In genomic region chr5:95760291-95761191, GRCh38 we compare ENCODE assay signal across 8 cellular contexts. TPM values are rescaled to one million over a fixed set of nuclear protein-coding genes. Genes with fewer than 3 reads are reported as not detected.
DNase-seq lines count a peak whose midpoint lies in the region; ATAC-seq and TF ChIP-seq lines count a peak whose summit lies in the region.

No MANE protein-coding gene starts in this region.

- H3K27ac ChIP-seq in subcutaneous abdominal adipose tissue (ENCODE audit: low read depth, low read length) = peak overlapping the region; percentile 68

- no peak overlapping the region for H3K4me3 Mint-ChIP-seq in Caco-2 (ENCODE audit: unreplicated experiment)

- peak overlapping the region; percentile 28 for H3K4me3 ChIP-seq in WI38 (ENCODE audit: low read depth, low read length)
- H3K4me3 ChIP-seq in subcutaneous abdominal adipose tissue (ENCODE audit: low read depth in 1 of 5, low read length in 5 of 5) = peak overlapping the region in 4 of 5 donors; percentile 13 to 26 (median 22)
- no peak overlapping the region for H3K4me3 ChIP-seq in Caco-2 (ENCODE audit: low read depth, low read length)

- intact Hi-C loops in left cardiac atrium (cut with DNase I) (no loop called here), Caco-2 (cut with micrococcal nuclease; ENCODE audit: unreplicated experiment) (no loop called here)

- no peaks in the 10 kb centered on the region for H3K9me3 ChIP-seq in subcutaneous abdominal adipose tissue (ENCODE audit: control insufficient read depth in 5 of 5, low read length in 5 of 5)
- no peaks in the 10 kb centered on the region for H3K9me3 ChIP-seq in Caco-2

- H3K4me1 Mint-ChIP-seq in Caco-2 (ENCODE audit: low read depth, unreplicated experiment) = peaks cover 14% of the 10 kb centered on the region

- no peak overlapping the region for H3K27ac Mint-ChIP-seq in Caco-2 (ENCODE audit: unreplicated experiment)

- H3K27me3 ChIP-seq in subcutaneous abdominal adipose tissue (ENCODE audit: control insufficient read depth in 5 of 5, insufficient read depth in 4 of 5, low read length in 5 of 5) (no peaks in the 10 kb centered on the region), Caco-2 (replicated peaks; ENCODE audit: control insufficient read depth, insufficient read depth, low read length) (no peaks in the 10 kb centered on the region)

- POLR2A ChIA-PET in Caco-2 (lab: Charles Lee) = interaction anchor here (1.0 kb wide), 1 partner anchor 114 kb away, joined by 3 read pairs; the partner anchor contains the start of gene RFESD

- H3K36me3 Mint-ChIP-seq in Caco-2 (ENCODE audit: insufficient read depth, unreplicated experiment) = peaks cover 41% of the 10 kb centered on the region

- DNase-seq in EL (peak; percentile 97), left cardiac atrium (no peak), NCI-H146 treated with DMSO at 0.1 percent for 48 hours (lab: John Stamatoyannopoulos, UW; ENCODE audit: unreplicated experiment) (no peak), Caco-2 (no peak)

- peaks cover 0 to 40% (median 31%) of the 10 kb centered on the region in 5 donors for H3K4me1 ChIP-seq in subcutaneous abdominal adipose tissue (ENCODE audit: control insufficient read depth in 5 of 5, insufficient read depth in 5 of 5, low read length in 5 of 5)
- H3K4me1 ChIP-seq in Caco-2 = peaks cover 30% of the 10 kb centered on the region

- TF ChIP-seq CTCF in WI38 (IDR thresholded peaks at IDR 0.05; ENCODE audit: low read depth, low read length) (no peak), Caco-2 (IDR thresholded peaks at IDR 0.05; ENCODE audit: insufficient read depth in 1 of 2, low read depth in 1 of 2, low read length in 1 of 2, severe bottlenecking in 1 of 2, unreplicated experiment in 1 of 2) (no peak)

- H3K9ac ChIP-seq in subcutaneous abdominal adipose tissue (ENCODE audit: low read length in 5 of 5) = no peak overlapping the region

- peaks cover 5 to 42% (median 26%) of the 10 kb centered on the region in 5 donors for H3K36me3 ChIP-seq in subcutaneous abdominal adipose tissue (ENCODE audit: control insufficient read depth in 5 of 5, insufficient read depth in 5 of 5, low read length in 5 of 5)
- no peaks in the 10 kb centered on the region for H3K36me3 ChIP-seq in Caco-2 (ENCODE audit: control insufficient read depth, insufficient read depth, low read length)

- CTCF ChIA-PET in Caco-2 (lab: Charles Lee) = interaction anchor here (1.0 to 1.1 kb wide), 2 partner anchors 20 to 114 kb away, joined by 4 read pairs; partner anchors contain the start of gene RFESD

- BruUV-seq in Caco-2 (replicated peaks; lab: Mats Ljungman, UMichigan) = no TSS peak

- no peaks in the 10 kb centered on the region for H3K27me3 Mint-ChIP-seq in Caco-2 (ENCODE audit: insufficient read depth, unreplicated experiment)

- no peaks in the 10 kb centered on the region for H3K9me3 Mint-ChIP-seq in Caco-2 (ENCODE audit: unreplicated experiment)

- ATAC-seq in GM21360 (IDR thresholded peaks at IDR 0.05; ENCODE audit: unreplicated experiment) = peak; percentile 86
- peak; percentile 74 for ATAC-seq in HG03575 (IDR thresholded peaks at IDR 0.05; ENCODE audit: extremely low read depth, insufficient number of reproducible peaks, low FRiP score, unreplicated experiment)
- peak; percentile 48 to 57 for ATAC-seq in left cardiac atrium

RNA-seq across cellular contexts. Expression of gene RHOBTB3, which starts 29.4 kb away (rescaled TPM):
- total RNA-seq in left cardiac atrium (100 to 1,000 TPM; 101 to 110 TPM), Caco-2 (2022) (85.6 and 88.5 TPM in 2 replicates)
